Comparison of ENCODE assay signal across 3 cellular contexts in the genomic region with DNA sequence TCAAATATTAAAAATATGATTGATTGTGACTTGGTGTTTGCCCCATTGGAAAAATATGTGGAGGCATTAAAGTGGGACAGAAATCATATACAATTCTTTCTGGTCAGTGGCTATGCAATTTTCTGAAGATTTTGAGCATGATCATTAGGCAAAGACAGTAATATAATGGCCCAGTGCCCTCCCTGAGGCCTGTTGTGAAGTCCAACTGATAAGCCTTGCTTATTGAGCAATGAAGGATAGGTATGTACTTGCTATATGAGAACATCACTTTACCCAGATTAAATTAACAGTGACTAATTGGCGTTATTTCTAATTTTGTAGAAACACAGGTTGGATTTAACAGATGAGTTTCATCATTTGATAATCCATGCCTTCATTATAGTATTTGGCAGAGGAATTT.
TF ChIP-seq lines count a peak whose summit lies in the region.

No MANE protein-coding gene starts in this region.

TF ChIP-seq in liver, 16 proteins besides CTCF, POLR2A, EP300 and RAD21:
- TF ChIP-seq RXRA (IDR thresholded peaks at IDR 0.05) (no peak), HNF4A (conservative IDR thresholded peaks at IDR 0.05) (peak; percentile 4 to 10)

TF ChIP-seq in HepG2, 621 proteins besides CTCF, POLR2A, EP300 and RAD21:
- no peak for TF ChIP-seq EEA1 (CRISPR knock-in tag; IDR thresholded peaks at IDR 0.05; ENCODE audit: borderline replicate concordance)
- no peak for TF ChIP-seq SNRNP70 (IDR thresholded peaks at IDR 0.05; ENCODE audit: low read depth, low read length)
- TF ChIP-seq, protein P1, sequence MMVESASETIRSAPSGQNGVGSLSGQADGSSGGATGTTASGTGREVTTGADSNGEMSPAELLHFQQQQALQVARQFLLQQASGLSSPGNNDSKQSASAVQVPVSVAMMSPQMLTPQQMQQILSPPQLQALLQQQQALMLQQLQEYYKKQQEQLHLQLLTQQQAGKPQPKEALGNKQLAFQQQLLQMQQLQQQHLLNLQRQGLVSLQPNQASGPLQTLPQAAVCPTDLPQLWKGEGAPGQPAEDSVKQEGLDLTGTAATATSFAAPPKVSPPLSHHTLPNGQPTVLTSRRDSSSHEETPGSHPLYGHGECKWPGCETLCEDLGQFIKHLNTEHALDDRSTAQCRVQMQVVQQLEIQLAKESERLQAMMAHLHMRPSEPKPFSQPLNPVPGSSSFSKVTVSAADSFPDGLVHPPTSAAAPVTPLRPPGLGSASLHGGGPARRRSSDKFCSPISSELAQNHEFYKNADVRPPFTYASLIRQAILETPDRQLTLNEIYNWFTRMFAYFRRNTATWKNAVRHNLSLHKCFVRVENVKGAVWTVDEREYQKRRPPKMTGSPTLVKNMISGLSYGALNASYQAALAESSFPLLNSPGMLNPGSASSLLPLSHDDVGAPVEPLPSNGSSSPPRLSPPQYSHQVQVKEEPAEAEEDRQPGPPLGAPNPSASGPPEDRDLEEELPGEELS (CRISPR knock-in tag; IDR thresholded peaks at IDR 0.05): no peak
- no peak for TF ChIP-seq MAFF (IDR thresholded peaks at IDR 0.05; ENCODE audit: low read depth, low read length)
- no peak for TF ChIP-seq SRSF4 (IDR thresholded peaks at IDR 0.05; ENCODE audit: low read depth, low read length, poor library complexity, severe bottlenecking)
- no peak for TF ChIP-seq MEIS2 (CRISPR knock-in tag; IDR thresholded peaks at IDR 0.05)
- no peak for TF ChIP-seq MATR3 (CRISPR knock-in tag; IDR thresholded peaks at IDR 0.05)
- no peak for TF ChIP-seq ZNF709 (CRISPR knock-in tag; IDR thresholded peaks at IDR 0.05)
- TF ChIP-seq ZNF737 (CRISPR knock-in tag; IDR thresholded peaks at IDR 0.05; ENCODE audit: borderline replicate concordance): no peak
- TF ChIP-seq, protein P2, sequence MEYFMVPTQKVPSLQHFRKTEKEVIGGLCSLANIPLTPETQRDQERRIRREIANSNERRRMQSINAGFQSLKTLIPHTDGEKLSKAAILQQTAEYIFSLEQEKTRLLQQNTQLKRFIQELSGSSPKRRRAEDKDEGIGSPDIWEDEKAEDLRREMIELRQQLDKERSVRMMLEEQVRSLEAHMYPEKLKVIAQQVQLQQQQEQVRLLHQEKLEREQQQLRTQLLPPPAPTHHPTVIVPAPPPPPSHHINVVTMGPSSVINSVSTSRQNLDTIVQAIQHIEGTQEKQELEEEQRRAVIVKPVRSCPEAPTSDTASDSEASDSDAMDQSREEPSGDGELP (IDR thresholded peaks at IDR 0.05; ENCODE audit: borderline replicate concordance, low read depth): no peak
- TF ChIP-seq, protein P3, sequence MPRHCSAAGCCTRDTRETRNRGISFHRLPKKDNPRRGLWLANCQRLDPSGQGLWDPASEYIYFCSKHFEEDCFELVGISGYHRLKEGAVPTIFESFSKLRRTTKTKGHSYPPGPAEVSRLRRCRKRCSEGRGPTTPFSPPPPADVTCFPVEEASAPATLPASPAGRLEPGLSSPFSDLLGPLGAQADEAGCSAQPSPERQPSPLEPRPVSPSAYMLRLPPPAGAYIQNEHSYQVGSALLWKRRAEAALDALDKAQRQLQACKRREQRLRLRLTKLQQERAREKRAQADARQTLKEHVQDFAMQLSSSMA (CRISPR knock-in tag; IDR thresholded peaks at IDR 0.05): no peak
- TF ChIP-seq, protein P4, sequence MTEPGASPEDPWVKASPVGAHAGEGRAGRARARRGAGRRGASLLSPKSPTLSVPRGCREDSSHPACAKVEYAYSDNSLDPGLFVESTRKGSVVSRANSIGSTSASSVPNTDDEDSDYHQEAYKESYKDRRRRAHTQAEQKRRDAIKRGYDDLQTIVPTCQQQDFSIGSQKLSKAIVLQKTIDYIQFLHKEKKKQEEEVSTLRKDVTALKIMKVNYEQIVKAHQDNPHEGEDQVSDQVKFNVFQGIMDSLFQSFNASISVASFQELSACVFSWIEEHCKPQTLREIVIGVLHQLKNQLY (CRISPR knock-in tag; IDR thresholded peaks at IDR 0.05): no peak
- TF ChIP-seq JDP2 (CRISPR knock-in tag; IDR thresholded peaks at IDR 0.05; ENCODE audit: borderline replicate concordance): no peak
- TF ChIP-seq PAWR (CRISPR knock-in tag; IDR thresholded peaks at IDR 0.05; ENCODE audit: borderline replicate concordance): no peak
- no peak for TF ChIP-seq BRD4 (CRISPR knock-in tag; IDR thresholded peaks at IDR 0.05)
- TF ChIP-seq, protein P5, sequence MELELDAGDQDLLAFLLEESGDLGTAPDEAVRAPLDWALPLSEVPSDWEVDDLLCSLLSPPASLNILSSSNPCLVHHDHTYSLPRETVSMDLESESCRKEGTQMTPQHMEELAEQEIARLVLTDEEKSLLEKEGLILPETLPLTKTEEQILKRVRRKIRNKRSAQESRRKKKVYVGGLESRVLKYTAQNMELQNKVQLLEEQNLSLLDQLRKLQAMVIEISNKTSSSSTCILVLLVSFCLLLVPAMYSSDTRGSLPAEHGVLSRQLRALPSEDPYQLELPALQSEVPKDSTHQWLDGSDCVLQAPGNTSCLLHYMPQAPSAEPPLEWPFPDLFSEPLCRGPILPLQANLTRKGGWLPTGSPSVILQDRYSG (CRISPR knock-in tag; IDR thresholded peaks at IDR 0.05): no peak
- TF ChIP-seq, protein P6, sequence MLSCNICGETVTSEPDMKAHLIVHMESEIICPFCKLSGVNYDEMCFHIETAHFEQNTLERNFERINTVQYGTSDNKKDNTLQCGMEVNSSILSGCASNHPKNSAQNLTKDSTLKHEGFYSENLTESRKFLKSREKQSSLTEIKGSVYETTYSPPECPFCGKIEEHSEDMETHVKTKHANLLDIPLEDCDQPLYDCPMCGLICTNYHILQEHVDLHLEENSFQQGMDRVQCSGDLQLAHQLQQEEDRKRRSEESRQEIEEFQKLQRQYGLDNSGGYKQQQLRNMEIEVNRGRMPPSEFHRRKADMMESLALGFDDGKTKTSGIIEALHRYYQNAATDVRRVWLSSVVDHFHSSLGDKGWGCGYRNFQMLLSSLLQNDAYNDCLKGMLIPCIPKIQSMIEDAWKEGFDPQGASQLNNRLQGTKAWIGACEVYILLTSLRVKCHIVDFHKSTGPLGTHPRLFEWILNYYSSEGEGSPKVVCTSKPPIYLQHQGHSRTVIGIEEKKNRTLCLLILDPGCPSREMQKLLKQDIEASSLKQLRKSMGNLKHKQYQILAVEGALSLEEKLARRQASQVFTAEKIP (CRISPR knock-in tag; IDR thresholded peaks at IDR 0.05; ENCODE audit: borderline replicate concordance): no peak
- TF ChIP-seq ZNF232 (CRISPR knock-in tag; IDR thresholded peaks at IDR 0.05; ENCODE audit: borderline replicate concordance): no peak
TF ChIP-seq in HepG2: peak in this region for 0.

TF ChIP-seq in A549, 52 proteins besides CTCF, POLR2A, EP300 and RAD21:
- TF ChIP-seq BHLHE40 (IDR thresholded peaks at IDR 0.05; ENCODE audit: low read depth, low read length): no peak
- TF ChIP-seq, protein P7, sequence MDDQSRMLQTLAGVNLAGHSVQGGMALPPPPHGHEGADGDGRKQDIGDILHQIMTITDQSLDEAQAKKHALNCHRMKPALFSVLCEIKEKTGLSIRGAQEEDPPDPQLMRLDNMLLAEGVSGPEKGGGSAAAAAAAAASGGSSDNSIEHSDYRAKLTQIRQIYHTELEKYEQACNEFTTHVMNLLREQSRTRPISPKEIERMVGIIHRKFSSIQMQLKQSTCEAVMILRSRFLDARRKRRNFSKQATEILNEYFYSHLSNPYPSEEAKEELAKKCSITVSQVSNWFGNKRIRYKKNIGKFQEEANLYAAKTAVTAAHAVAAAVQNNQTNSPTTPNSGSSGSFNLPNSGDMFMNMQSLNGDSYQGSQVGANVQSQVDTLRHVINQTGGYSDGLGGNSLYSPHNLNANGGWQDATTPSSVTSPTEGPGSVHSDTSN (IDR thresholded peaks at IDR 0.05): no peak
- no peak for TF ChIP-seq ZFP36 (IDR thresholded peaks at IDR 0.05; ENCODE audit: borderline replicate concordance, partially characterized antibody)
- no peak for TF ChIP-seq GATA3 (IDR thresholded peaks at IDR 0.05; ENCODE audit: borderline replicate concordance)
- TF ChIP-seq CHD2 (IDR thresholded peaks at IDR 0.05; ENCODE audit: low read length, partially characterized antibody): no peak
- no peak for TF ChIP-seq KDM1A (IDR thresholded peaks at IDR 0.05; ENCODE audit: low read depth)
- TF ChIP-seq, protein P8, sequence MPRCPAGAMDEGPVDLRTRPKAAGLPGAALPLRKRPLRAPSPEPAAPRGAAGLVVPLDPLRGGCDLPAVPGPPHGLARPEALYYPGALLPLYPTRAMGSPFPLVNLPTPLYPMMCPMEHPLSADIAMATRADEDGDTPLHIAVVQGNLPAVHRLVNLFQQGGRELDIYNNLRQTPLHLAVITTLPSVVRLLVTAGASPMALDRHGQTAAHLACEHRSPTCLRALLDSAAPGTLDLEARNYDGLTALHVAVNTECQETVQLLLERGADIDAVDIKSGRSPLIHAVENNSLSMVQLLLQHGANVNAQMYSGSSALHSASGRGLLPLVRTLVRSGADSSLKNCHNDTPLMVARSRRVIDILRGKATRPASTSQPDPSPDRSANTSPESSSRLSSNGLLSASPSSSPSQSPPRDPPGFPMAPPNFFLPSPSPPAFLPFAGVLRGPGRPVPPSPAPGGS (IDR thresholded peaks at IDR 0.05): no peak
